In genomic region chr17:46027326-46028325, GRCh38 we compare ENCODE assay signal across 1 cellular context.
TF ChIP-seq lines count a peak whose summit lies in the region.

No MANE protein-coding gene starts in this region.

TF ChIP-seq in H1, 55 proteins besides CTCF, POLR2A, EP300 and RAD21 (continued from another document):
- TF ChIP-seq EZH2 (IDR thresholded peaks at IDR 0.05; ENCODE audit: low read depth, low read length, severe bottlenecking) = no peak
- no peak for TF ChIP-seq YY1 (IDR thresholded peaks at IDR 0.05; ENCODE audit: low read depth, low read length)
- no peak for TF ChIP-seq TCF12 (IDR thresholded peaks at IDR 0.05; ENCODE audit: low read depth, low read length)
- TF ChIP-seq USF2 (IDR thresholded peaks at IDR 0.05; ENCODE audit: low read length) = no peak
- TF ChIP-seq SP4 (IDR thresholded peaks at IDR 0.05; ENCODE audit: low read length) = no peak
- TF ChIP-seq POLR2AphosphoS5 (IDR thresholded peaks at IDR 0.05; ENCODE audit: low read depth, low read length) = no peak; the same call in 1 of the 2 replicates
